19 cellular contexts compared by ENCODE assay signal in genomic region chr7:126026421-126027088, GRCh38.
A peak's percentile ranks its signal among the peaks of the same experiment; 100 is the strongest.
DNase-seq lines count a peak whose midpoint lies in the region; TF ChIP-seq lines count a peak whose summit lies in the region.
"Had no signal": no experiment of that assay in that cellular context is flagged by ENCODE, and none has a peak within 500 bp of the region (broad histone marks: within the 10 kb centered on the region; RNA-seq: fewer than 3 reads in every experiment).

No MANE protein-coding gene starts in this region.

- no peaks in the 10 kb centered on the region for H4K20me1 ChIP-seq in OCI-LY3 (ENCODE audit: insufficient read depth, low read length)

- H3K9me3 ChIP-seq in HAP-1: no peaks in the 10 kb centered on the region
- H3K9me3 ChIP-seq in OCI-LY3 (ENCODE audit: insufficient read depth, low read length): no peaks in the 10 kb centered on the region
- no peaks in the 10 kb centered on the region for H3K9me3 ChIP-seq in iPS-18a (ENCODE audit: control insufficient read depth, low read depth, low read length)
- H3K9me3 ChIP-seq: right lobe of liver, vagina had no signal

- DNase-seq in A172 (ENCODE audit: low spot score) (peak; percentile 1), HAP-1 (ENCODE audit: low spot score in 2 of 2) (peak; percentile 59 to 91), epidermal melanocyte (ENCODE audit: insufficient read length, low spot score) (no peak), NCI-H1930 (lab: John Stamatoyannopoulos, UW) (no peak), GM13976 (ENCODE audit: low spot score) (no peak), NCI-H526 treated with DMSO at 0.1 percent for 48 hours (lab: John Stamatoyannopoulos, UW) (no peak)
- DNase-seq: activated CD4-positive, alpha-beta T cell treated with anti-CD3 and anti-CD28 coated beads, Interleukin-2, amount 50 U/mL, for 1 hour; brain microvascular endothelial cell; effector memory CD8-positive, alpha-beta T cell; left cardiac atrium; naive B cell; NCI-H2029 treated with DMSO at 0.1 percent for 48 hours; right lobe of liver; stimulated activated CD4-positive, alpha-beta T cell treated with anti-CD3 and anti-CD28 coated beads, Interleukin-4, amount 100 ng/mL, for 4 hours; stimulated activated naive CD4-positive, alpha-beta T cell had no signal

- H3K4me2 ChIP-seq in OCI-LY3 (ENCODE audit: low read length): no peak overlapping the region

- in situ Hi-C loops in HAP-1 (cut with MboI; ENCODE audit: low sequenced_read_pairs): no loop called here
- in situ Hi-C loops in GM13976 (cut with MboI; ENCODE audit: low sequenced_read_pairs, unreplicated experiment): no loop called here

- H3K9ac ChIP-seq in OCI-LY3 (ENCODE audit: low read length): no peak overlapping the region
- no peak overlapping the region for H3K9ac ChIP-seq in iPS-18a (ENCODE audit: low read length)

- H3K36me3 ChIP-seq in HAP-1 (replicated peaks): no peaks in the 10 kb centered on the region; the same call in 1 of the 2 replicates
- no peaks in the 10 kb centered on the region for H3K36me3 ChIP-seq in OCI-LY3 (replicated peaks; ENCODE audit: low read depth, low read length)
- no peaks in the 10 kb centered on the region for H3K36me3 ChIP-seq in iPS-18a (ENCODE audit: control insufficient read depth, low read depth, low read length)
- H3K36me3 ChIP-seq: brain microvascular endothelial cell, right lobe of liver, vagina had no signal

- H3K4me3 ChIP-seq in HAP-1 (no peak overlapping the region), OCI-LY3 (ENCODE audit: low read length) (no peak overlapping the region), iPS-18a (ENCODE audit: low read length) (no peak overlapping the region)
- H3K4me3 ChIP-seq: K562, right lobe of liver, vagina had no signal

- H3K27me3 ChIP-seq in HAP-1 (ENCODE audit: low read depth) (no peaks in the 10 kb centered on the region), OCI-LY3 (ENCODE audit: low read depth, low read length) (no peaks in the 10 kb centered on the region), iPS-18a (ENCODE audit: control insufficient read depth, insufficient read depth, low read length) (no peaks in the 10 kb centered on the region)
- H3K27me3 ChIP-seq: brain microvascular endothelial cell, right lobe of liver, vagina had no signal

- TF ChIP-seq CTCF in OCI-LY3 (IDR thresholded peaks at IDR 0.05; ENCODE audit: low read depth, low read length): no peak
- no peak for TF ChIP-seq CTCF in GM13976 (IDR thresholded peaks at IDR 0.05; ENCODE audit: borderline replicate concordance, control extremely low read depth, extremely low read depth, insufficient read depth, missing control alignments)

- peaks cover 12% of the 10 kb centered on the region for H3K4me1 ChIP-seq in HAP-1
- H3K4me1 ChIP-seq in OCI-LY3 (ENCODE audit: low read length): no peaks in the 10 kb centered on the region
- H3K4me1 ChIP-seq in iPS-18a (ENCODE audit: control insufficient read depth, low read depth, low read length): peaks cover 8% of the 10 kb centered on the region
- H3K4me1 ChIP-seq: right lobe of liver, vagina had no signal

- H3K27ac ChIP-seq in OCI-LY3 (ENCODE audit: low read length): no peak overlapping the region
- peak overlapping the region; percentile 43 for H3K27ac ChIP-seq in iPS-18a (ENCODE audit: low read length)
- H3K27ac ChIP-seq: brain microvascular endothelial cell, right lobe of liver, vagina had no signal

- no peaks in the 10 kb centered on the region for H3K79me2 ChIP-seq in OCI-LY3 (ENCODE audit: low read length)

- H2AFZ ChIP-seq in OCI-LY3 (ENCODE audit: low read depth, low read length): 0 out of 2 replicates have a peak overlapping the region, but pooled peaks have one; percentile 23

Comparison
In these comparisons a context has a peak if more than half of its experiments do, and no peak if none do; other contexts are left out.
1. DNase-seq: peak in A172 (single experiment) and HAP-1 (2 of 2); none in epidermal melanocyte (single experiment), NCI-H1930 (0 of 2), GM13976 (single experiment) and NCI-H526 treated with DMSO at 0.1 percent for 48 hours (single experiment).